Comparison of ENCODE assay signal across 23 cellular contexts in the genomic region with DNA sequence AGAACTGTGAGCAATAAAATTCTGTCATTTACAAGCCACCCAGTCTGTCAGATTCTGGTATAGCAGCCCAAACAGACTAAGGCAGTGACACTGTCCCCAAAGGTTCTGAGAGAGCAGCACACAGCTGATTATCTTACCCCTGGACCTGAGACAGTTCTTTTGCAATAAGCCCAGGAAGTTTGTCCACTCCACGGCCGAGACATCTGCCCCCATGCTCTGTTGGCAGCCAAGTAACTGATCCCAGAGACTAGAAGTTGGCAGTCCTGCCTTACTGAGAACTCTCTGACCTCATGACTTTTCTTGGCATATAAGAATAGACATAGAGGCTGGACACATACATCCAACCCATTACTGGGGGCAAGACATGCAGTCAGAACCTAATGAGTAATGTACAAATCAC.
"Had no signal": no experiment of that assay in that cellular context is flagged by ENCODE, and none has a peak within 500 bp of the region (broad histone marks: within the 10 kb centered on the region; RNA-seq: fewer than 3 reads in every experiment).

No MANE protein-coding gene starts in this region.

- ATAC-seq: activated naive CD8-positive, alpha-beta T cell treated with anti-CD3 and anti-CD28 coated beads, Interleukin-2, amount 50 U/mL, for 24 hours; activated T-cell treated with anti-CD3 and anti-CD28 coated beads, Interleukin-2, amount 50 U/mL, for 4 hours; naive thymus-derived CD4-positive, alpha-beta T cell had no signal

- H3K36me3 ChIP-seq: neural progenitor cell, ovary, sigmoid colon had no signal

- H3K9me3 Mint-ChIP-seq: activated B cell treated with CpG ODN at 0.5 μM for 24 hours; activated CD4-positive, alpha-beta memory T cell treated with anti-CD3 and anti-CD28 coated beads for 36 hours; activated naive CD4-positive, alpha-beta T cell treated with anti-CD3 and anti-CD28 coated beads, Interleukin-2, amount 10 ng/mL, durations not matched to agents 7 days and 5 days; activated naive CD8-positive, alpha-beta T cell treated with anti-CD3 and anti-CD28 coated beads, Interleukin-2, amount 50 U/mL, for 24 hours; activated T-cell treated with anti-CD3 and anti-CD28 coated beads, Interleukin-2, amount 50 U/mL, for 4 hours; dendritic cell treated with granulocyte-macrophage colony-stimulating factor and Interleukin-4, amounts not matched to agents 40 ng/mL and 50 ng/mL, for 4 days; neural progenitor cell had no signal

- H3K27ac ChIP-seq: esophagus muscularis mucosa, neural progenitor cell, ovary, sigmoid colon, SK-N-MC had no signal

- H3K9ac ChIP-seq: neural progenitor cell had no signal

- H3K27ac Mint-ChIP-seq: activated B cell treated with CpG ODN at 0.5 μM for 24 hours; activated CD4-positive, alpha-beta memory T cell treated with anti-CD3 and anti-CD28 coated beads for 36 hours; activated naive CD4-positive, alpha-beta T cell treated with anti-CD3 and anti-CD28 coated beads, Interleukin-2, amount 10 ng/mL, durations not matched to agents 7 days and 5 days; activated naive CD8-positive, alpha-beta T cell treated with anti-CD3 and anti-CD28 coated beads, Interleukin-2, amount 50 U/mL, for 24 hours; dendritic cell treated with granulocyte-macrophage colony-stimulating factor and Interleukin-4, amounts not matched to agents 40 ng/mL and 50 ng/mL, for 4 days; naive thymus-derived CD4-positive, alpha-beta T cell; neural progenitor cell had no signal

- H3K36me3 Mint-ChIP-seq: activated CD4-positive, alpha-beta memory T cell treated with anti-CD3 and anti-CD28 coated beads for 36 hours; activated naive CD4-positive, alpha-beta T cell treated with anti-CD3 and anti-CD28 coated beads, Interleukin-2, amount 10 ng/mL, durations not matched to agents 7 days and 5 days; naive thymus-derived CD4-positive, alpha-beta T cell; neural progenitor cell had no signal

- H3K4me3 ChIP-seq: esophagus muscularis mucosa, neural progenitor cell, ovary, sigmoid colon, SK-N-MC had no signal

- H3K4me1 Mint-ChIP-seq: activated B cell treated with CpG ODN at 0.5 μM for 24 hours; activated naive CD4-positive, alpha-beta T cell treated with anti-CD3 and anti-CD28 coated beads, Interleukin-2, amount 10 ng/mL, durations not matched to agents 7 days and 5 days; activated naive CD8-positive, alpha-beta T cell treated with anti-CD3 and anti-CD28 coated beads, Interleukin-2, amount 50 U/mL, for 24 hours; naive thymus-derived CD4-positive, alpha-beta T cell had no signal

- H3K9me3 ChIP-seq: esophagus muscularis mucosa, ovary, sigmoid colon had no signal

- H3K27me3 ChIP-seq: esophagus muscularis mucosa, neural progenitor cell, ovary, sigmoid colon had no signal

- H2AFZ ChIP-seq: neural progenitor cell had no signal

- DNase-seq: activated B cell treated with CpG ODN at 0.5 μM for 24 hours; activated CD4-positive, alpha-beta memory T cell treated with anti-CD3 and anti-CD28 coated beads for 36 hours; activated CD4-positive, alpha-beta T cell treated with anti-CD3 and anti-CD28 coated beads for 4 hours; activated effector memory CD4-positive, alpha-beta T cell treated with Interleukin-2 at 50 U/mL for 16 hours; activated naive CD4-positive, alpha-beta T cell treated with anti-CD3 and anti-CD28 coated beads, Interleukin-2, amount 10 ng/mL, durations not matched to agents 7 days and 5 days; activated naive CD8-positive, alpha-beta T cell treated with anti-CD3 and anti-CD28 coated beads, Interleukin-2, amount 50 U/mL, for 24 hours; activated T-cell treated with anti-CD3 and anti-CD28 coated beads, Interleukin-2, amount 50 U/mL, for 4 hours; aorta; effector CD8-positive, alpha-beta T cell; foreskin melanocyte; kidney glomerular epithelial cell; mesendoderm; naive thymus-derived CD4-positive, alpha-beta T cell; ovary; sigmoid colon; stimulated activated CD4-positive, alpha-beta T cell treated with anti-CD3 and anti-CD28 coated beads, Interleukin-1b, Interleukin-23, amount 100 ng/mL, for 48 hours; stimulated activated CD8-positive, alpha-beta memory T cell treated with anti-CD3 and anti-CD28 coated beads, Interleukin-4, amount 100 ng/mL, for 48 hours; stimulated activated naive CD4-positive, alpha-beta T cell; T-helper 9 cell had no signal

- H3K4me1 ChIP-seq: neural progenitor cell, sigmoid colon had no signal

- H3K4me3 Mint-ChIP-seq: activated B cell treated with CpG ODN at 0.5 μM for 24 hours; activated CD4-positive, alpha-beta memory T cell treated with anti-CD3 and anti-CD28 coated beads for 36 hours; activated naive CD4-positive, alpha-beta T cell treated with anti-CD3 and anti-CD28 coated beads, Interleukin-2, amount 10 ng/mL, durations not matched to agents 7 days and 5 days; activated naive CD8-positive, alpha-beta T cell treated with anti-CD3 and anti-CD28 coated beads, Interleukin-2, amount 50 U/mL, for 24 hours; activated T-cell treated with anti-CD3 and anti-CD28 coated beads, Interleukin-2, amount 50 U/mL, for 4 hours; dendritic cell treated with granulocyte-macrophage colony-stimulating factor and Interleukin-4, amounts not matched to agents 40 ng/mL and 50 ng/mL, for 4 days; naive thymus-derived CD4-positive, alpha-beta T cell; neural progenitor cell had no signal

- H3K4me2 ChIP-seq: neural progenitor cell had no signal

- H3K27me3 Mint-ChIP-seq: activated B cell treated with CpG ODN at 0.5 μM for 24 hours; activated CD4-positive, alpha-beta memory T cell treated with anti-CD3 and anti-CD28 coated beads for 36 hours; activated naive CD4-positive, alpha-beta T cell treated with anti-CD3 and anti-CD28 coated beads, Interleukin-2, amount 10 ng/mL, durations not matched to agents 7 days and 5 days; activated naive CD8-positive, alpha-beta T cell treated with anti-CD3 and anti-CD28 coated beads, Interleukin-2, amount 50 U/mL, for 24 hours; dendritic cell treated with granulocyte-macrophage colony-stimulating factor and Interleukin-4, amounts not matched to agents 40 ng/mL and 50 ng/mL, for 4 days had no signal
